Comparison of ENCODE assay signal across 2 cellular contexts in the genomic region with DNA sequence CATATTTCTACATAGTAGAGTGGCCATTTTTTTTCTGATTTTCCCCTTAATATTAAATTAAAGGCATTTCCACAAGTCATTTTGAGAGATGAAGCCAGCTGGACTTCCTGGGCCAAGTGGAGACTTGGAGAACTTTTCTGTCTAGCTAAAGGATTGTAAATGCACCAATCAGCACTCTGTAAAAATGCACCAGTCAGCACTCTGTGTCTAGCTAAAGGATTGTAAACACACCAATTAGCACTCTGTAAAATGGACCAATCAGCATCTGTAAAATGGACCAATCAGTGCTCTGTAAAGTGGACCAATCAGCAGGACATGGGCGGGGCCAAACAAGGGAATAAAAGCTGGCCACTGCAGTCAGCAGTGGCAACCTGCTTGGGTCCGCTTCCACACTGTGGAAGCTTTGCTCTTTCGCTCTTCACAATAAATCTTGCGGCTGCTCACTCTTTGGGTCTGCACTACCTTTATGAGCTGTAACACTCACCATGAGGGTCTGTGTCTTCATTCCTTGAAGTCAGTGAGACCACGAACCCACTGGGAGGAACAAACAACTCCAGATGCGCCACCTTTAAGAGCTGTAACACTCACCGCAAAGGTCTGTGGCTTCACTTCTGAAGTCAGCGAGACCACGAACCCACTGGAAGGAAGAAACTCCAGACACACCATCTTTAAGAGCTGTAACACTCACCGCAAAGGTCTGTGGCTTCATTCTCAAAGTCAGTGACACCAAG.
A peak's percentile ranks its signal among the peaks of the same experiment; 100 is the strongest.
TF ChIP-seq lines count a peak whose summit lies in the region.

No MANE protein-coding gene starts in this region.

TF ChIP-seq in IMR-90, 13 proteins besides CTCF, POLR2A, EP300 and RAD21:
- TF ChIP-seq MAFK (IDR thresholded peaks at IDR 0.05; ENCODE audit: low read depth, low read length): 0 out of 2 replicates have a peak, but pooled peaks have one; percentile 25
TF ChIP-seq in IMR-90: peak in this region for 1; not testable (repeated sequence) for 12.

TF ChIP-seq in GM12878, 131 proteins besides CTCF, POLR2A, EP300 and RAD21:
- peak; percentile 75 for TF ChIP-seq RUNX3 (IDR thresholded peaks at IDR 0.05; ENCODE audit: low read length)
TF ChIP-seq in GM12878: peak in this region for 1; not testable (repeated sequence) for 130.
